ENCODE assay signal across 1 cellular context in the genomic region with DNA sequence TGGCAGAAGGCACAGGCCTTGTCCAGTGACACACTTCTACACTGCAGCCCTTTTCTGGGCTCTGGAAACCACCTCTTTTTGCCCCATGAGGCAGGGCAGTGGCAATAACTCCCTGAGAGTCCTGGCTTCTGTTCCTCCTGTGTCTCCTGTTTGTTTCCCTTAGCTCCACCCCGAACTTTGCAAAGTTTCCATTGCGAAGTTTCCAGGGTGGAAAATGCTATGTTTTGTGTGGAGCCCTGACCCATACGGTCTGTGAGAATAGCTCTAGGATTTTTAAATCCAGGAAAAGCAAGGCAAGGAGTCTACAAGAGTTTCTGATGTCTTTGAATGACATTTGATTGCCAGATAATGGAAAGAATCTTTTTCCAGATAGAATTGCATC.
TF ChIP-seq lines count a peak whose summit lies in the region.

No MANE protein-coding gene starts in this region.

TF ChIP-seq in GM23338, 12 proteins besides CTCF, POLR2A, EP300 and RAD21 (continued from another document):
- TF ChIP-seq, protein P1, sequence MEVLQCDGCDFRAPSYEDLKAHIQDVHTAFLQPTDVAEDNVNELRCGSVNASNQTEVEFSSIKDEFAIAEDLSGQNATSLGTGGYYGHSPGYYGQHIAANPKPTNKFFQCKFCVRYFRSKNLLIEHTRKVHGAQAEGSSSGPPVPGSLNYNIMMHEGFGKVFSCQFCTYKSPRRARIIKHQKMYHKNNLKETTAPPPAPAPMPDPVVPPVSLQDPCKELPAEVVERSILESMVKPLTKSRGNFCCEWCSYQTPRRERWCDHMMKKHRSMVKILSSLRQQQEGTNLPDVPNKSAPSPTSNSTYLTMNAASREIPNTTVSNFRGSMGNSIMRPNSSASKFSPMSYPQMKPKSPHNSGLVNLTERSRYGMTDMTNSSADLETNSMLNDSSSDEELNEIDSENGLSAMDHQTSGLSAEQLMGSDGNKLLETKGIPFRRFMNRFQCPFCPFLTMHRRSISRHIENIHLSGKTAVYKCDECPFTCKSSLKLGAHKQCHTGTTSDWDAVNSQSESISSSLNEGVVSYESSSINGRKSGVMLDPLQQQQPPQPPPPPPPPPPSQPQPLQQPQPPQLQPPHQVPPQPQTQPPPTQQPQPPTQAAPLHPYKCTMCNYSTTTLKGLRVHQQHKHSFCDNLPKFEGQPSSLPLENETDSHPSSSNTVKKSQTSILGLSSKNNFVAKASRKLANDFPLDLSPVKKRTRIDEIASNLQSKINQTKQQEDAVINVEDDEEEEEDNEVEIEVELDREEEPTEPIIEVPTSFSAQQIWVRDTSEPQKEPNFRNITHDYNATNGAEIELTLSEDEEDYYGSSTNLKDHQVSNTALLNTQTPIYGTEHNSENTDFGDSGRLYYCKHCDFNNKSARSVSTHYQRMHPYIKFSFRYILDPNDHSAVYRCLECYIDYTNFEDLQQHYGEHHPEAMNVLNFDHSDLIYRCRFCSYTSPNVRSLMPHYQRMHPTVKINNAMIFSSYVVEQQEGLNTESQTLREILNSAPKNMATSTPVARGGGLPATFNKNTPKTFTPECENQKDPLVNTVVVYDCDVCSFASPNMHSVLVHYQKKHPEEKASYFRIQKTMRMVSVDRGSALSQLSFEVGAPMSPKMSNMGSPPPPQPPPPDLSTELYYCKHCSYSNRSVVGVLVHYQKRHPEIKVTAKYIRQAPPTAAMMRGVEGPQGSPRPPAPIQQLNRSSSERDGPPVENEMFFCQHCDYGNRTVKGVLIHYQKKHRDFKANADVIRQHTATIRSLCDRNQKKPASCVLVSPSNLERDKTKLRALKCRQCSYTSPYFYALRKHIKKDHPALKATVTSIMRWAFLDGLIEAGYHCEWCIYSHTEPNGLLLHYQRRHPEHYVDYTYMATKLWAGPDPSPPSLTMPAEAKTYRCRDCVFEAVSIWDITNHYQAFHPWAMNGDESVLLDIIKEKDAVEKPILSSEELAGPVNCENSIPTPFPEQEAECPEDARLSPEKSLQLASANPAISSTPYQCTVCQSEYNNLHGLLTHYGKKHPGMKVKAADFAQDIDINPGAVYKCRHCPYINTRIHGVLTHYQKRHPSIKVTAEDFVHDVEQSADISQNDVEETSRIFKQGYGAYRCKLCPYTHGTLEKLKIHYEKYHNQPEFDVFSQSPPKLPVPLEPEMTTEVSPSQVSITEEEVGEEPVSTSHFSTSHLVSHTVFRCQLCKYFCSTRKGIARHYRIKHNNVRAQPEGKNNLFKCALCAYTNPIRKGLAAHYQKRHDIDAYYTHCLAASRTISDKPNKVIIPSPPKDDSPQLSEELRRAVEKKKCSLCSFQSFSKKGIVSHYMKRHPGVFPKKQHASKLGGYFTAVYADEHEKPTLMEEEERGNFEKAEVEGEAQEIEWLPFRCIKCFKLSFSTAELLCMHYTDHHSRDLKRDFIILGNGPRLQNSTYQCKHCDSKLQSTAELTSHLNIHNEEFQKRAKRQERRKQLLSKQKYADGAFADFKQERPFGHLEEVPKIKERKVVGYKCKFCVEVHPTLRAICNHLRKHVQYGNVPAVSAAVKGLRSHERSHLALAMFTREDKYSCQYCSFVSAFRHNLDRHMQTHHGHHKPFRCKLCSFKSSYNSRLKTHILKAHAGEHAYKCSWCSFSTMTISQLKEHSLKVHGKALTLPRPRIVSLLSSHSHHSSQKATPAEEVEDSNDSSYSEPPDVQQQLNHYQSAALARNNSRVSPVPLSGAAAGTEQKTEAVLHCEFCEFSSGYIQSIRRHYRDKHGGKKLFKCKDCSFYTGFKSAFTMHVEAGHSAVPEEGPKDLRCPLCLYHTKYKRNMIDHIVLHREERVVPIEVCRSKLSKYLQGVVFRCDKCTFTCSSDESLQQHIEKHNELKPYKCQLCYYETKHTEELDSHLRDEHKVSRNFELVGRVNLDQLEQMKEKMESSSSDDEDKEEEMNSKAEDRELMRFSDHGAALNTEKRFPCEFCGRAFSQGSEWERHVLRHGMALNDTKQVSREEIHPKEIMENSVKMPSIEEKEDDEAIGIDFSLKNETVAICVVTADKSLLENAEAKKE (CRISPR knock-in tag; IDR thresholded peaks at IDR 0.05), result no peak
- TF ChIP-seq EZH2phosphoT487 (IDR thresholded peaks at IDR 0.05; ENCODE audit: unreplicated experiment) (no peak), POLR2AphosphoS5 (IDR thresholded peaks at IDR 0.05; ENCODE audit: low read depth) (no peak), STAT1 (IDR thresholded peaks at IDR 0.05; ENCODE audit: unreplicated experiment) (no peak), ZNF331 (CRISPR knock-in tag; IDR thresholded peaks at IDR 0.05; ENCODE audit: low read depth) (no peak), ZNF114 (CRISPR knock-in tag; IDR thresholded peaks at IDR 0.05) (no peak), JUNB (IDR thresholded peaks at IDR 0.05; ENCODE audit: unreplicated experiment) (no peak), CREB1 (CRISPR knock-in tag; IDR thresholded peaks at IDR 0.05; ENCODE audit: low read depth) (no peak), EZH2 (IDR thresholded peaks at IDR 0.05; ENCODE audit: low read depth, unreplicated experiment) (no peak)
- TF ChIP-seq, protein P2, sequence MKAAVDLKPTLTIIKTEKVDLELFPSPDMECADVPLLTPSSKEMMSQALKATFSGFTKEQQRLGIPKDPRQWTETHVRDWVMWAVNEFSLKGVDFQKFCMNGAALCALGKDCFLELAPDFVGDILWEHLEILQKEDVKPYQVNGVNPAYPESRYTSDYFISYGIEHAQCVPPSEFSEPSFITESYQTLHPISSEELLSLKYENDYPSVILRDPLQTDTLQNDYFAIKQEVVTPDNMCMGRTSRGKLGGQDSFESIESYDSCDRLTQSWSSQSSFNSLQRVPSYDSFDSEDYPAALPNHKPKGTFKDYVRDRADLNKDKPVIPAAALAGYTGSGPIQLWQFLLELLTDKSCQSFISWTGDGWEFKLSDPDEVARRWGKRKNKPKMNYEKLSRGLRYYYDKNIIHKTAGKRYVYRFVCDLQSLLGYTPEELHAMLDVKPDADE (IDR thresholded peaks at IDR 0.05), result no peak
- TF ChIP-seq, protein P3, sequence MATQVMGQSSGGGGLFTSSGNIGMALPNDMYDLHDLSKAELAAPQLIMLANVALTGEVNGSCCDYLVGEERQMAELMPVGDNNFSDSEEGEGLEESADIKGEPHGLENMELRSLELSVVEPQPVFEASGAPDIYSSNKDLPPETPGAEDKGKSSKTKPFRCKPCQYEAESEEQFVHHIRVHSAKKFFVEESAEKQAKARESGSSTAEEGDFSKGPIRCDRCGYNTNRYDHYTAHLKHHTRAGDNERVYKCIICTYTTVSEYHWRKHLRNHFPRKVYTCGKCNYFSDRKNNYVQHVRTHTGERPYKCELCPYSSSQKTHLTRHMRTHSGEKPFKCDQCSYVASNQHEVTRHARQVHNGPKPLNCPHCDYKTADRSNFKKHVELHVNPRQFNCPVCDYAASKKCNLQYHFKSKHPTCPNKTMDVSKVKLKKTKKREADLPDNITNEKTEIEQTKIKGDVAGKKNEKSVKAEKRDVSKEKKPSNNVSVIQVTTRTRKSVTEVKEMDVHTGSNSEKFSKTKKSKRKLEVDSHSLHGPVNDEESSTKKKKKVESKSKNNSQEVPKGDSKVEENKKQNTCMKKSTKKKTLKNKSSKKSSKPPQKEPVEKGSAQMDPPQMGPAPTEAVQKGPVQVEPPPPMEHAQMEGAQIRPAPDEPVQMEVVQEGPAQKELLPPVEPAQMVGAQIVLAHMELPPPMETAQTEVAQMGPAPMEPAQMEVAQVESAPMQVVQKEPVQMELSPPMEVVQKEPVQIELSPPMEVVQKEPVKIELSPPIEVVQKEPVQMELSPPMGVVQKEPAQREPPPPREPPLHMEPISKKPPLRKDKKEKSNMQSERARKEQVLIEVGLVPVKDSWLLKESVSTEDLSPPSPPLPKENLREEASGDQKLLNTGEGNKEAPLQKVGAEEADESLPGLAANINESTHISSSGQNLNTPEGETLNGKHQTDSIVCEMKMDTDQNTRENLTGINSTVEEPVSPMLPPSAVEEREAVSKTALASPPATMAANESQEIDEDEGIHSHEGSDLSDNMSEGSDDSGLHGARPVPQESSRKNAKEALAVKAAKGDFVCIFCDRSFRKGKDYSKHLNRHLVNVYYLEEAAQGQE (IDR thresholded peaks at IDR 0.05; ENCODE audit: unreplicated experiment), result no peak
